1 cellular context compared by ENCODE assay signal in the genomic region with DNA sequence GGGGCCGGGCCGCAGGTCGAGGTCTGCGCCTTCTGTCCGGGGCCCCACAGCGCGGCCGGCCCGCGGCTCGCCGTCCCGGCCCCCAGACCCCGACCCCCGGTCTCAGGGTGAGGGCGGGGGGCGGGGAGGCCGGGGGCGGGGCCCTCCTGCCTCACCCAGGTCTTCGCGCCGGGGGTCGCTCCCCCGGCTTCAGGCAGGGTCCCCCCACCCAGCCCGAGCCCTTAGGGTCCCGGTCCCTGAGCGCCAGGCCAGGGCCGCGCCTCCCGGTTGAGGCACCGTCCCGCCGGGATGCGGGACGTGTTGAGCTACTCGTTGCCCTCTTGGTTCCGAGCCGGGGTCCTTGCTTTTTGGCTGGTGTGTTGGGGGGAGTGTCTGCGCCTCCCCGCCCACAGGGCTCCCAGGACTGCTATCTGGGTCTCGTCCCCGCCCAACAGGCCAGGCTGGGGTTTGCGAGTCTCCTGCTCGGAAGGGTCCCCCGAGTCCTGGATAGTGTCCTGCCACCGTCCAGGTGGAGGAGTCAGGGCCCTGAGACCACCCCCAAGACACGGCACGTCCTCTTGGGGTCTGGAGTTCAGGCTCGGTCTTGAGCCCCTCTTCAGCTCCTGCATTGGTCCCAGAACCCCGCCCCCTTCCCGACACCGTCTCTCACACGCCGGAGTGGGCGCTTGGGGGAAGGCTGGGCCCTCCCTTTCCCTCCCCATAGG.
TF ChIP-seq lines count a peak whose summit lies in the region.

No MANE protein-coding gene starts in this region.

TF ChIP-seq in A549, 52 proteins besides CTCF, POLR2A, EP300 and RAD21 (continued from another document):
- TF ChIP-seq, protein P1, sequence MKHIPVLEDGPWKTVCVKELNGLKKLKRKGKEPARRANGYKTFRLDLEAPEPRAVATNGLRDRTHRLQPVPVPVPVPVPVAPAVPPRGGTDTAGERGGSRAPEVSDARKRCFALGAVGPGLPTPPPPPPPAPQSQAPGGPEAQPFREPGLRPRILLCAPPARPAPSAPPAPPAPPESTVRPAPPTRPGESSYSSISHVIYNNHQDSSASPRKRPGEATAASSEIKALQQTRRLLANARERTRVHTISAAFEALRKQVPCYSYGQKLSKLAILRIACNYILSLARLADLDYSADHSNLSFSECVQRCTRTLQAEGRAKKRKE (CRISPR knock-in tag; IDR thresholded peaks at IDR 0.05; ENCODE audit: low read depth) = no peak
- TF ChIP-seq NR3C1 (IDR thresholded peaks at IDR 0.05) (no peak), FOXS1 (CRISPR knock-in tag; IDR thresholded peaks at IDR 0.05) (no peak), ZFP36 (IDR thresholded peaks at IDR 0.05; ENCODE audit: borderline replicate concordance, partially characterized antibody) (no peak), RNF2 (IDR thresholded peaks at IDR 0.05; ENCODE audit: borderline replicate concordance, low read depth) (no peak), FOSL2 (IDR thresholded peaks at IDR 0.05) (no peak), FOSL2 (CRISPR knock-in tag; IDR thresholded peaks at IDR 0.05) (no peak), KDM1A (IDR thresholded peaks at IDR 0.05; ENCODE audit: low read depth) (no peak), CBX2 (IDR thresholded peaks at IDR 0.05; ENCODE audit: borderline replicate concordance, low read depth) (no peak), CHD4 (IDR thresholded peaks at IDR 0.05; ENCODE audit: borderline replicate concordance) (no peak)
- TF ChIP-seq, protein P2, sequence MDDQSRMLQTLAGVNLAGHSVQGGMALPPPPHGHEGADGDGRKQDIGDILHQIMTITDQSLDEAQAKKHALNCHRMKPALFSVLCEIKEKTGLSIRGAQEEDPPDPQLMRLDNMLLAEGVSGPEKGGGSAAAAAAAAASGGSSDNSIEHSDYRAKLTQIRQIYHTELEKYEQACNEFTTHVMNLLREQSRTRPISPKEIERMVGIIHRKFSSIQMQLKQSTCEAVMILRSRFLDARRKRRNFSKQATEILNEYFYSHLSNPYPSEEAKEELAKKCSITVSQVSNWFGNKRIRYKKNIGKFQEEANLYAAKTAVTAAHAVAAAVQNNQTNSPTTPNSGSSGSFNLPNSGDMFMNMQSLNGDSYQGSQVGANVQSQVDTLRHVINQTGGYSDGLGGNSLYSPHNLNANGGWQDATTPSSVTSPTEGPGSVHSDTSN (IDR thresholded peaks at IDR 0.05) = no peak
